8 cellular contexts compared by ENCODE assay signal in genomic region chr6:87698618-87699017, GRCh38.
DNase-seq lines count a peak whose midpoint lies in the region; ATAC-seq and TF ChIP-seq lines count a peak whose summit lies in the region.

No MANE protein-coding gene starts in this region.

- H3K4me2 ChIP-seq in OCI-LY1 (ENCODE audit: low read length), result peak overlapping the region; percentile 81

- 0 out of 2 replicates have a peak, but pooled peaks cover 5% of the 10 kb centered on the region for H4K20me1 ChIP-seq in OCI-LY1 (ENCODE audit: insufficient read depth, low read length)

- DNase-seq in GM12864 (ENCODE audit: low read depth) (no peak), NCI-H1092 (lab: John Stamatoyannopoulos, UW) (no peak), globus pallidus (ENCODE audit: low spot score) (no peak), T-helper 9 cell (no peak)

- H3K27ac ChIP-seq in OCI-LY1 (ENCODE audit: low read depth, low read length, poor library complexity, severe bottlenecking) (peak overlapping the region; percentile 41), neutrophil (peak overlapping the region; percentile 98)

- no peaks in the 10 kb centered on the region for H3K9me2 ChIP-seq in OCI-LY1 (ENCODE audit: low read depth, low read length)

- H3F3A ChIP-seq in OCI-LY1 (ENCODE audit: insufficient read depth, low read length), result no peaks in the 10 kb centered on the region

- H2AFZ ChIP-seq in OCI-LY1 (ENCODE audit: low read length), result no peak overlapping the region

- no peaks in the 10 kb centered on the region for H3K27me3 ChIP-seq in OCI-LY1 (ENCODE audit: insufficient read depth, low read length)
- H3K27me3 ChIP-seq in endocrine pancreas (ENCODE audit: control insufficient read depth, insufficient read depth, low read length), result no peaks in the 10 kb centered on the region
- H3K27me3 ChIP-seq in neutrophil, result no peaks in the 10 kb centered on the region

- H3K9ac ChIP-seq in OCI-LY1 (ENCODE audit: low read length) (peak overlapping the region; percentile 92), endocrine pancreas (ENCODE audit: control insufficient read depth, insufficient read depth, low read length) (no peak overlapping the region)

- ATAC-seq in HG02763 (IDR thresholded peaks at IDR 0.05; ENCODE audit: unreplicated experiment), result no peak

- peaks cover 80% of the 10 kb centered on the region for H3K79me2 ChIP-seq in OCI-LY1 (ENCODE audit: insufficient read depth, low read length)

- H3K9me3 ChIP-seq in OCI-LY1 (ENCODE audit: low read length) (no peaks in the 10 kb centered on the region), endocrine pancreas (ENCODE audit: control insufficient read depth, low read length) (no peaks in the 10 kb centered on the region), neutrophil (no peaks in the 10 kb centered on the region)

- TF ChIP-seq CTCF in GM12864 (IDR thresholded peaks at IDR 0.05; ENCODE audit: low read depth, low read length, missing control alignments) (no peak), OCI-LY1 (IDR thresholded peaks at IDR 0.05; ENCODE audit: low read length) (no peak), neutrophil (IDR thresholded peaks at IDR 0.05) (no peak)

- H3K36me3 ChIP-seq in OCI-LY1 (ENCODE audit: insufficient read depth, low read length), result peaks cover 32% of the 10 kb centered on the region
- H3K36me3 ChIP-seq in endocrine pancreas (ENCODE audit: control insufficient read depth, insufficient read depth, low read length), result no peaks in the 10 kb centered on the region
- peaks cover 8% of the 10 kb centered on the region for H3K36me3 ChIP-seq in neutrophil

- peaks cover 71% of the 10 kb centered on the region for H3K4me1 ChIP-seq in OCI-LY1 (ENCODE audit: insufficient read depth, low read length, severe bottlenecking)
- H3K4me1 ChIP-seq in endocrine pancreas (ENCODE audit: control insufficient read depth, insufficient read depth, low read length), result peaks cover 32% of the 10 kb centered on the region
- peaks cover 65 to 68% of the 10 kb centered on the region in 2 experiments for H3K4me1 ChIP-seq in neutrophil (ENCODE audit: control insufficient read depth in 1 of 2, insufficient read depth in 1 of 2, low read depth in 1 of 2, low read length in 1 of 2)

- peak overlapping the region; percentile 100 for H3K4me3 ChIP-seq in GM12864 (ENCODE audit: low read depth, low read length)
- H3K4me3 ChIP-seq in OCI-LY1 (ENCODE audit: low read depth, low read length, poor library complexity, severe bottlenecking), result peak overlapping the region; percentile 97
- H3K4me3 ChIP-seq in endocrine pancreas (ENCODE audit: control insufficient read depth, insufficient read depth, low read length), result peak overlapping the region; percentile 99
- peak overlapping the region; percentile 81 to 100 for H3K4me3 ChIP-seq in neutrophil (ENCODE audit: low read depth in 1 of 2, low read length in 1 of 2)
